15 cellular contexts compared by ENCODE assay signal in genomic region chr10:92640110-92640509, GRCh38. TPM values are rescaled to one million over a fixed set of nuclear protein-coding genes. Genes with fewer than 3 reads are reported as not detected.
A peak's percentile ranks its signal among the peaks of the same experiment; 100 is the strongest.
DNase-seq lines count a peak whose midpoint lies in the region; TF ChIP-seq lines count a peak whose summit lies in the region.
"Had no signal": no experiment of that assay in that cellular context is flagged by ENCODE, and none has a peak within 500 bp of the region (broad histone marks: within the 10 kb centered on the region; RNA-seq: fewer than 3 reads in every experiment).

No MANE protein-coding gene starts in this region.

- TF ChIP-seq CTCF in suprapubic skin (IDR thresholded peaks at IDR 0.05): no peak

- no peak overlapping the region for H3K27ac ChIP-seq in suprapubic skin
- H3K27ac ChIP-seq: right atrium auricular region had no signal

- peaks cover 3% of the 10 kb centered on the region for H3K36me3 ChIP-seq in suprapubic skin
- H3K36me3 ChIP-seq: right atrium auricular region had no signal

- 92% methylated on average over 3 of the region's 3 CpGs for WGBS in suprapubic skin

- DNase-seq in EL (peak; percentile 42), NAMALWA (ENCODE audit: low spot score) (peak; percentile 21), dermis microvascular lymphatic vessel endothelial cell (ENCODE audit: low read depth in 2 of 2) (peak; percentile 88 to 89), non-pigmented ciliary epithelial cell (ENCODE audit: low read depth) (peak; percentile 22), suprapubic skin (ENCODE audit: low spot score in 2 of 2) (no peak), COLO668 (lab: John Stamatoyannopoulos, UW; ENCODE audit: unreplicated experiment) (no peak), Ammon's horn (ENCODE audit: low spot score) (no peak), NCI-H2227 treated with DMSO at 0.1 percent for 48 hours (lab: John Stamatoyannopoulos, UW) (no peak)
- DNase-seq: activated CD4-positive, alpha-beta T cell treated with anti-CD3 and anti-CD28 coated beads for 4 hours; immature natural killer cell; KBM-7; NCI-H2171; stimulated activated naive CD8-positive, alpha-beta T cell treated with anti-CD3 and anti-CD28 coated beads, Interleukin-15, amount 100 ng/mL, for 72 hours had no signal

- no peak overlapping the region for H3K4me3 ChIP-seq in suprapubic skin
- H3K4me3 ChIP-seq: right atrium auricular region had no signal

- H3K9me3 ChIP-seq in suprapubic skin: no peaks in the 10 kb centered on the region
- H3K9me3 ChIP-seq: right atrium auricular region had no signal

- TF ChIP-seq EP300 in suprapubic skin (IDR thresholded peaks at IDR 0.05): no peak

- no peaks in the 10 kb centered on the region for H3K27me3 ChIP-seq in suprapubic skin
- H3K27me3 ChIP-seq: right atrium auricular region had no signal

- TF ChIP-seq POLR2A in suprapubic skin (IDR thresholded peaks at IDR 0.05): no peak

- peaks cover 4% of the 10 kb centered on the region for H3K4me1 ChIP-seq in suprapubic skin
- H3K4me1 ChIP-seq: right atrium auricular region had no signal

RNA-seq across cellular contexts. Expression of gene KIF11, which starts 47.2 kb away (rescaled TPM):
- total RNA-seq in dermis microvascular lymphatic vessel endothelial cell (6.7 and 18.5 TPM in 2 replicates), suprapubic skin (1 to 10 TPM; 3.1 to 5.4 (median 4.1) TPM)

RNA-seq across cellular contexts. Expression of gene HHEX, which starts 49.6 kb away (rescaled TPM):
- total RNA-seq in dermis microvascular lymphatic vessel endothelial cell (36.8 and 62.8 TPM in 2 replicates), suprapubic skin (1 to 10 TPM; 1.3 to 5.6 (median 3.6) TPM)
- total RNA-seq: T-helper 1 cell treated with Interleukin-12 subunit alpha and Interleukin-12 subunit beta and Interleukin-4 antibody, amounts not matched to agents 30 ng/mL and 1 ng/mL, for 36 hours had no signal

Comparison
In these comparisons a context has a peak if more than half of its experiments do, and no peak if none do; other contexts are left out.
1. DNase-seq: peak in EL (single experiment), NAMALWA (single experiment), dermis microvascular lymphatic vessel endothelial cell (2 of 2) and non-pigmented ciliary epithelial cell (single experiment); none in suprapubic skin (0 of 2), COLO668 (single experiment), Ammon's horn (single experiment) and NCI-H2227 treated with DMSO at 0.1 percent for 48 hours (single experiment).